In genomic region chr3:33660035-33660434, GRCh38 we compare ENCODE assay signal across 8 cellular contexts. TPM values are rescaled to one million over a fixed set of nuclear protein-coding genes. Genes with fewer than 3 reads are reported as not detected.
A peak's percentile ranks its signal among the peaks of the same experiment; 100 is the strongest.
DNase-seq lines count a peak whose midpoint lies in the region; ATAC-seq, FAIRE-seq and TF ChIP-seq lines count a peak whose summit lies in the region.

No MANE protein-coding gene starts in this region.

- SMC1A ChIA-PET in GM12878 (lab: Charles Lee; ENCODE audit: uncharacterized antibody, unreplicated experiment): interaction anchor here (0.6 to 3.0 kb wide), 12 partner anchors 12 to 219 kb away, joined by 3 to 13 read pairs (median 4); partner anchors contain the start of gene PDCD6IP

- no peak for TF ChIP-seq RAD21 in GM12878 (IDR thresholded peaks at IDR 0.05; ENCODE audit: insufficient read depth, low read depth, low read length)

- TF ChIP-seq CTCF in HFF-Myc (IDR thresholded peaks at IDR 0.05; ENCODE audit: low read depth, low read length, missing control alignments) (no peak), GM12878 (IDR thresholded peaks at IDR 0.05 in 2 of 3, conservative IDR thresholded peaks at IDR 0.05 in 1 of 3; ENCODE audit: control insufficient read depth in 2 of 3, extremely low read depth in 1 of 3, insufficient read depth in 1 of 3, low read depth in 3 of 3, low read length in 3 of 3) (no peak), right lobe of liver (IDR thresholded peaks at IDR 0.05) (no peak), smooth muscle cell (IDR thresholded peaks at IDR 0.05; ENCODE audit: borderline replicate concordance, insufficient read depth, poor library complexity, severe bottlenecking) (no peak), GM20000 (IDR thresholded peaks at IDR 0.05; ENCODE audit: extremely low read depth, missing control alignments) (no peak)

- intact Hi-C loops in GM12878 (cut with micrococcal nuclease; ENCODE audit: unreplicated experiment): no loop called here
- intact Hi-C loops in right lobe of liver (cut with DNase I): no loop called here

- CTCF ChIA-PET in GM12878 (lab: Yijun Ruan, JAX): interaction anchor here (0.8 to 2.7 kb wide), 8 partner anchors 17 to 219 kb away, joined by 3 to 14 read pairs (median 5); partner anchors contain the start of genes PDCD6IP and UBP1

- no TSS peak for BruUV-seq in GM12878 (replicated peaks; lab: Mats Ljungman, UMichigan)

- H3K79me2 ChIP-seq in GM12878 (ENCODE audit: control insufficient read depth, insufficient read depth, low read length): peaks cover 4% of the 10 kb centered on the region
- H3K79me2 ChIP-seq in smooth muscle cell (ENCODE audit: low read depth): peaks cover 30% of the 10 kb centered on the region

- H3K27me3 ChIP-seq in GM12878 (replicated peaks in 1 of 2; ENCODE audit: control insufficient read depth in 2 of 2, insufficient read depth in 2 of 2, low read length in 1 of 2) (no peaks in the 10 kb centered on the region), right lobe of liver (no peaks in the 10 kb centered on the region), smooth muscle cell (ENCODE audit: low read depth) (no peaks in the 10 kb centered on the region)

- H3K36me3 ChIP-seq in GM12878 (ENCODE audit: control insufficient read depth in 2 of 2, insufficient read depth in 2 of 2, low read length in 1 of 2): no peaks in the 10 kb centered on the region
- H3K36me3 ChIP-seq in right lobe of liver: no peaks in the 10 kb centered on the region
- H3K36me3 ChIP-seq in smooth muscle cell (ENCODE audit: low read depth): no peaks in the 10 kb centered on the region

- no peaks in the 10 kb centered on the region for H4K20me1 ChIP-seq in GM12878 (ENCODE audit: control insufficient read depth, insufficient read depth)
- H4K20me1 ChIP-seq in smooth muscle cell (ENCODE audit: low read depth): peaks cover 14% of the 10 kb centered on the region

- H3K4me1 ChIP-seq in GM12878 (ENCODE audit: control insufficient read depth, insufficient read depth, low read length) (peaks cover 4% of the 10 kb centered on the region; the same call in 1 of the 2 replicates), right lobe of liver (peaks cover 0 to 9% (median 0%) of the 10 kb centered on the region in 4 donors), smooth muscle cell (ENCODE audit: low read depth) (peaks cover 24% of the 10 kb centered on the region)

- peak overlapping the region; percentile 42 for H3K4me3 ChIP-seq in HFF-Myc (replicated peaks; ENCODE audit: low read depth, low read length)
- H3K4me3 ChIP-seq in GM12878: peak overlapping the region; percentile 66; the same call in 1 of the 2 replicates
- H3K4me3 ChIP-seq in right lobe of liver: no peak overlapping the region
- peak overlapping the region; percentile 42 for H3K4me3 ChIP-seq in smooth muscle cell

- H2AFZ ChIP-seq in GM12878 (ENCODE audit: control insufficient read depth, low read depth, low read length): no peak overlapping the region; the same call in 1 of the 2 replicates
- H2AFZ ChIP-seq in smooth muscle cell (ENCODE audit: low read depth): no peak overlapping the region

- no peak overlapping the region for H3K9ac ChIP-seq in GM12878 (ENCODE audit: control insufficient read depth, insufficient read depth, low read length)
- peak overlapping the region; percentile 60 for H3K9ac ChIP-seq in smooth muscle cell (ENCODE audit: low read depth)

- FAIRE-seq in GM12878 (lab: Jason Lieb, UNC): no peak

- POLR2A ChIA-PET in GM12878 (lab: Charles Lee): interaction anchor here (2.7 kb wide), 1 partner anchor 219 kb away, joined by 8 read pairs; the partner anchor contains the start of gene UBP1

- TF ChIP-seq EP300 in GM12878 (IDR thresholded peaks at IDR 0.05; ENCODE audit: borderline replicate concordance in 1 of 2, control insufficient read depth in 1 of 2, low read depth in 2 of 2, low read length in 2 of 2): no peak

- no peaks in the 10 kb centered on the region for H3K9me3 ChIP-seq in GM12878 (replicated peaks; ENCODE audit: control insufficient read depth, insufficient read depth, low read length)
- no peaks in the 10 kb centered on the region for H3K9me3 ChIP-seq in right lobe of liver
- H3K9me3 ChIP-seq in smooth muscle cell (replicated peaks; ENCODE audit: low read depth): no peaks in the 10 kb centered on the region

- WGBS in GM12878 (ENCODE audit: insufficient coverage, insufficient replicate concordance, low lambda C conversion rate, missing lambda C conversion rate): 87% methylated on average over 5 of the region's 5 CpGs
- WGBS in right lobe of liver (ENCODE audit: insufficient coverage, low coverage, low lambda C conversion rate, missing lambda C conversion rate): 80% methylated on average over 5 of the region's 5 CpGs
- WGBS in smooth muscle cell (ENCODE audit: low lambda C conversion rate): 43% methylated on average over 5 of the region's 5 CpGs

- H3K27ac ChIP-seq in GM12878 (ENCODE audit: control insufficient read depth, insufficient read depth) (peak overlapping the region; percentile 4; the same call in 1 of the 2 replicates), right lobe of liver (peak overlapping the region; percentile 48 to 75 (median 55)), smooth muscle cell (ENCODE audit: low read depth) (peak overlapping the region; percentile 80)

- peaks cover 9% of the 10 kb centered on the region for H3F3A ChIP-seq in smooth muscle cell (ENCODE audit: low read depth)

- in situ Hi-C loops in GM12878 (cut with MboI): no loop called here

- DNase-seq in HFF-Myc (ENCODE audit: extremely low read depth, low read depth) (no peak), GM12878 (ENCODE audit: low read depth, low spot score) (no peak), right lobe of liver (no peak), smooth muscle cell (lab: John Stamatoyannopoulos, UW; ENCODE audit: unreplicated experiment) (no peak), NAMALWA (ENCODE audit: low spot score) (no peak), GM20000 (ENCODE audit: low spot score) (no peak)

- TF ChIP-seq POLR2A in GM12878 (IDR thresholded peaks at IDR 0.05; ENCODE audit: low read depth, low read length) (no peak), right lobe of liver (IDR thresholded peaks at IDR 0.05) (no peak)

- no peak for ATAC-seq in GM12878
- no peak for ATAC-seq in right lobe of liver
- ATAC-seq in GM18498 (IDR thresholded peaks at IDR 0.05; ENCODE audit: unreplicated experiment): no peak
- no peak for ATAC-seq in HG03442 (IDR thresholded peaks at IDR 0.05; ENCODE audit: unreplicated experiment)

- peak overlapping the region; percentile 82 for H3K4me2 ChIP-seq in GM12878 (ENCODE audit: control insufficient read depth, insufficient read depth)
- peak overlapping the region; percentile 83 for H3K4me2 ChIP-seq in smooth muscle cell

- RAD21 ChIA-PET in GM12878 (lab: Charles Lee; ENCODE audit: unreplicated experiment): interaction anchor here (0.6 to 1.9 kb wide), 6 partner anchors 11 to 222 kb away, joined by 3 to 8 read pairs (median 3); no protein-coding TSS in a partner anchor

TF ChIP-seq in GM12878, 131 proteins besides CTCF, POLR2A, EP300 and RAD21 (continues in another document):
- TF ChIP-seq BHLHE40 (IDR thresholded peaks at IDR 0.05; ENCODE audit: borderline replicate concordance in 1 of 2, low read depth in 2 of 2, low read length in 1 of 2) (no peak), KAT2A (conservative IDR thresholded peaks at IDR 0.05; ENCODE audit: control insufficient read depth, low read depth, low read length) (no peak), SIN3A (IDR thresholded peaks at IDR 0.05; ENCODE audit: low read depth, low read length) (no peak), EZH2 (IDR thresholded peaks at IDR 0.05; ENCODE audit: borderline replicate concordance, control insufficient read depth, low read depth, low read length) (no peak), CBFB (IDR thresholded peaks at IDR 0.05; ENCODE audit: low read depth) (no peak), BMI1 (IDR thresholded peaks at IDR 0.05; ENCODE audit: borderline replicate concordance) (no peak), RELB (IDR thresholded peaks at IDR 0.05; ENCODE audit: low read depth) (no peak), HDAC2 (IDR thresholded peaks at IDR 0.05) (no peak), EED (IDR thresholded peaks at IDR 0.05; ENCODE audit: low read depth) (no peak)

RNA-seq across cellular contexts. Expression of gene CLASP2, which starts 58.0 kb away (rescaled TPM):
- 192 and 229 TPM in 2 replicates for total RNA-seq in GM12878 (2013; cell fraction: nucleolus; rRNA removed)
- total RNA-seq in GM12878 (2014; rRNA removed) (31.8 and 35.0 TPM in 2 replicates), GM12878 (2014; rRNA removed; fragmentation: Illumina TruSeq; extraction: Trizol) (27.7 and 28.4 TPM in 2 replicates), GM12878 (2021) (31.7 and 37.6 TPM in 2 replicates), right lobe of liver (10 to 100 TPM; 15.0 to 19.2 (median 16.5) TPM), smooth muscle cell (61.4 and 74.4 TPM in 2 replicates)
- 8.2 TPM for polyA plus RNA-seq in GM12878 (2011; ENCODE audit: low read depth)
- polyA plus RNA-seq in GM12878 (2011; rRNA removed) (38.3 and 41.6 TPM in 2 replicates), GM12878 (2014; fragmentation: Illumina TruSeq; extraction: Trizol) (25.9 and 26.6 TPM in 2 replicates), GM12878 (2014; fragmentation: Nextera tagmentation; extraction: Ambion mirVana) (1 to 10 TPM; 4.0 to 5.3 TPM), GM12878 (2014; rRNA removed) (16.0 and 18.9 TPM in 2 replicates), GM12878 (2016; fragmentation: Nextera tagmentation; extraction: Ambion mirVana) (10 to 100 TPM; 24.0 to 29.4 TPM), smooth muscle cell (17.9 and 20.9 TPM in 2 replicates)
- 15.1 and 15.5 TPM in 2 replicates for polyA plus RNA-seq in GM12878 (2011; cell fraction: cytosol; rRNA removed)
- 32.9 and 38.6 TPM in 2 replicates for polyA plus RNA-seq in GM12878 (2011; cell fraction: nucleus; rRNA removed)
- 10.0 and 12.1 TPM in 2 replicates for polyA plus RNA-seq in GM12878 (2012)
- 69.6 and 72.9 TPM in 2 replicates for polyA minus RNA-seq in GM12878 (2011; rRNA and poly(A)+ RNA removed)
- 17.4 and 21.9 TPM in 2 replicates for polyA minus RNA-seq in GM12878 (2011; cell fraction: cytosol; rRNA and poly(A)+ RNA removed)
- 67.5 and 130 TPM in 2 replicates for polyA minus RNA-seq in GM12878 (2011; cell fraction: nucleus; rRNA and poly(A)+ RNA removed)

Comparison
In these comparisons a context has a peak if more than half of its experiments do, and no peak if none do; other contexts are left out.
1. H3K4me3 ChIP-seq: peak in HFF-Myc (single experiment), GM12878 (single experiment) and smooth muscle cell (single experiment); none in right lobe of liver (0 of 3).
2. H3K27ac ChIP-seq: peak in every context shown above with its lines; median percentile 80 in smooth muscle cell; 55 in right lobe of liver; 4 in GM12878.